ENCODE assay signal across 1 cellular context in the genomic region with DNA sequence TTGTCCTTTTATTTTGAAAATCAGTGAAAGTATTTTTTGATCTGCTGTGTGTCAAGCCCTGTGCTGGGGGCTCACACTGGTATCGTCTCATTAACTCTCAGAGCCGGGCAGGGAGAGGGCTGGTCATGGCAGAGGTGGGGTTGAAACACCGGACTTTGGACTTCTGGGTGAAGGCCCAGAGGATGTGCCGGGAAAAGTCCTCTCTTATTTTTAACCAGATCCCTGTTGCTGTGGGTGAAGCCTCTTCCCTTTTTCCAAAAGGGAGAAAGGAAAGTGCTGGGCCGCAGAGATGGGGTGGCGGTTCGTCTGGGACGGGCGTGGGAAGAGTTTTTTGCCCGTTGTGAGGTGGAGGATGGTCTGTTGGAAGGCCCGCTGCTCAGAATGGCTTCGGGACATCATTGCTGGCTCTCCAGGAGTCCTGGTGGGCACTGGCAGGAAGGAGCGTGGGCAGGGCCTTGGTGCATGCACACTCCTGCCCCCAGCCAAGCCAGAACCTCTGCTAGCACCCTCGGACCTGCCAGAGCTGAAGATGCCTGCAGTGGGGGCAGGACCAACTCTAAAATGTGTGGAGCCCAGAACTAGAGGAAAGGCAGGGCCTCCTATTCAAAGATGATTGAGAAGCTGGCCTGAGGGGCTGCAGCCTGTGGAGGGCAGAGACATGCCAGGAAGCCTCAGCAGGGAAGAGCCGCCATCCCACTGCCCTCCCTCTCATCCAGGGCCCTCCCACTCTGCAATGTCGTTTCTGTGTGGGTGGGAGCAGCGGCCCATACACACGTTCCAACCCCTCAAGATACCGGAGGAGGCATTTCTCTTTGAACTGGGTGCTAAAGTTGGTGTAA.
TF ChIP-seq lines count a peak whose summit lies in the region.

No MANE protein-coding gene starts in this region.

TF ChIP-seq in HepG2, 621 proteins besides CTCF, POLR2A, EP300 and RAD21 (continued from another document):
- no peak for TF ChIP-seq SMAD3 (CRISPR knock-in tag; IDR thresholded peaks at IDR 0.05)
- TF ChIP-seq ZIK1 (CRISPR knock-in tag; IDR thresholded peaks at IDR 0.05; ENCODE audit: borderline replicate concordance, low read depth) = no peak
- TF ChIP-seq ZKSCAN5 (CRISPR knock-in tag; IDR thresholded peaks at IDR 0.05) = no peak
- TF ChIP-seq, protein P1, sequence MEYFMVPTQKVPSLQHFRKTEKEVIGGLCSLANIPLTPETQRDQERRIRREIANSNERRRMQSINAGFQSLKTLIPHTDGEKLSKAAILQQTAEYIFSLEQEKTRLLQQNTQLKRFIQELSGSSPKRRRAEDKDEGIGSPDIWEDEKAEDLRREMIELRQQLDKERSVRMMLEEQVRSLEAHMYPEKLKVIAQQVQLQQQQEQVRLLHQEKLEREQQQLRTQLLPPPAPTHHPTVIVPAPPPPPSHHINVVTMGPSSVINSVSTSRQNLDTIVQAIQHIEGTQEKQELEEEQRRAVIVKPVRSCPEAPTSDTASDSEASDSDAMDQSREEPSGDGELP (IDR thresholded peaks at IDR 0.05; ENCODE audit: borderline replicate concordance, low read depth) = no peak
- no peak for TF ChIP-seq ZNF558 (CRISPR knock-in tag; IDR thresholded peaks at IDR 0.05; ENCODE audit: borderline replicate concordance)
- no peak for TF ChIP-seq KDM1A (CRISPR knock-in tag; IDR thresholded peaks at IDR 0.05)
- no peak for TF ChIP-seq SETDB1 (CRISPR knock-in tag; IDR thresholded peaks at IDR 0.05; ENCODE audit: borderline replicate concordance)
- TF ChIP-seq KDM3A (CRISPR knock-in tag; IDR thresholded peaks at IDR 0.05; ENCODE audit: low read depth) = no peak
